In the genomic region with DNA sequence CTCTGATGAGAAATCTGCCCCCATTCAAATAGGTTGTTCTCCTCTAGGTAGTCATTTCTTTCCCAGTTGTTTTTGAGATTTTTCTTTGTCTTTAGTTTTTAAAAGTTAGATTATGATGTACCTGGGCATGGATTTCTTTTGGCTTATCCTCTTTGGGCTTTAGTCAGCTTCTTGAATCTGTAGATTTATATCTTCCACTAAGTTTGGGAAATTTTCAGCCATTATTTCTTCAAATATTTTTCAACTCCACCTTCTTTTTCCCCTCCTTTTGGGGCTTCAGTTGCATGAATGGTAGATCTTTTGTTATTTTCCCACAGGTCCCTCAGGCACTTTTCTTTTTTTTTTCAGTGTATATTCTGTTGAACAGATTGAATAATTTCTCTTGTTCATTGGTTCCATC, we compare ENCODE assay signal across 29 cellular contexts.
"Had no signal": no experiment of that assay in that cellular context is flagged by ENCODE, and none has a peak within 500 bp of the region (broad histone marks: within the 10 kb centered on the region; RNA-seq: fewer than 3 reads in every experiment).

No MANE protein-coding gene starts in this region.

- DNase-seq: colonic mucosa; cortex of kidney; dermis blood vessel endothelial cell; dorsolateral prefrontal cortex; effector CD4-positive, alpha-beta T cell; effector CD8-positive, alpha-beta T cell; effector memory CD4-positive, alpha-beta T cell; effector memory CD8-positive, alpha-beta T cell; endodermal cell; erythroblast; esophagus squamous epithelium; foreskin fibroblast; foreskin keratinocyte; foreskin melanocyte; gastrocnemius medialis; glutamatergic neuron; head of caudate nucleus; heart left ventricle; heart right ventricle had no signal

- FAIRE-seq: endometrium, endothelial cell of umbilical vein, frontal cortex had no signal

- H3K27me3 Mint-ChIP-seq: dendritic cell treated with granulocyte-macrophage colony-stimulating factor and Interleukin-4, amounts not matched to agents 40 ng/mL and 50 ng/mL, for 4 days; effector memory CD8-positive, alpha-beta T cell had no signal

- H3K4me3 Mint-ChIP-seq: dendritic cell treated with granulocyte-macrophage colony-stimulating factor and Interleukin-4, amounts not matched to agents 40 ng/mL and 50 ng/mL, for 4 days; effector memory CD8-positive, alpha-beta T cell; endodermal cell had no signal

- H3K4me2 ChIP-seq: hepatocyte had no signal

- H3K36me3 ChIP-seq: colonic mucosa, gastrocnemius medialis had no signal

- H2AFZ ChIP-seq: hepatocyte had no signal

- ATAC-seq: effector memory CD8-positive, alpha-beta T cell; esophagus mucosa; foreskin keratinocyte; gastrocnemius medialis; gastroesophageal sphincter; heart left ventricle; heart right ventricle had no signal

- H3K4me3 ChIP-seq: colonic mucosa, coronary artery, dorsolateral prefrontal cortex, esophagus muscularis mucosa, esophagus squamous epithelium, gastrocnemius medialis, gastroesophageal sphincter, heart left ventricle, hepatocyte had no signal

- H3K9me3 Mint-ChIP-seq: dendritic cell treated with granulocyte-macrophage colony-stimulating factor and Interleukin-4, amounts not matched to agents 40 ng/mL and 50 ng/mL, for 4 days; effector memory CD8-positive, alpha-beta T cell had no signal

- H3K9me3 ChIP-seq: colonic mucosa, esophagus squamous epithelium, gastrocnemius medialis, gastroesophageal sphincter had no signal

- H3K27me3 ChIP-seq: colonic mucosa, esophagus muscularis mucosa, esophagus squamous epithelium, foreskin keratinocyte, gastrocnemius medialis, gastroesophageal sphincter, hepatocyte had no signal

- H3K79me2 ChIP-seq: hepatocyte had no signal

- H3K4me1 ChIP-seq: colonic mucosa, esophagus muscularis mucosa, esophagus squamous epithelium, foreskin keratinocyte, gastrocnemius medialis, gastroesophageal sphincter, heart left ventricle had no signal

- H3K27ac Mint-ChIP-seq: dendritic cell treated with granulocyte-macrophage colony-stimulating factor and Interleukin-4, amounts not matched to agents 40 ng/mL and 50 ng/mL, for 4 days; effector memory CD8-positive, alpha-beta T cell; endodermal cell had no signal

- H3K27ac ChIP-seq: colonic mucosa, coronary artery, dorsolateral prefrontal cortex, epithelial cell of prostate, esophagus muscularis mucosa, esophagus squamous epithelium, foreskin keratinocyte, gastrocnemius medialis, gastroesophageal sphincter, heart left ventricle, heart right ventricle, hepatocyte had no signal
